Comparison of ENCODE assay signal across 12 cellular contexts in genomic region chr5:178434016-178434761, GRCh38.
"Had no signal": no experiment of that assay in that cellular context is flagged by ENCODE, and none has a peak within 500 bp of the region (broad histone marks: within the 10 kb centered on the region; RNA-seq: fewer than 3 reads in every experiment).

No MANE protein-coding gene starts in this region.

- DNase-seq: activated CD4-positive, alpha-beta T cell treated with anti-CD3 and anti-CD28 coated beads, Interleukin-2, amount 10 ng/mL, durations not matched to agents 7 days and 5 days; mucosa of descending colon; naive thymus-derived CD8-positive, alpha-beta T cell; SHP77 treated with DMSO at 0.1 percent for 48 hours; T-helper 17 cell; transverse colon had no signal

- ATAC-seq: mucosa of descending colon; naive thymus-derived CD8-positive, alpha-beta T cell; stimulated activated memory B cell treated with anti-CD40 and anti-IgM and Interleukin-4, amounts not matched to agents 10 μg/mL and 1 μg/mL and 100 μg/mL, for 72 hours; T-helper 17 cell; WTC11 had no signal

- H3K36me3 ChIP-seq: breast epithelium, ovary, transverse colon had no signal

- H3K4me3 ChIP-seq: breast epithelium, mucosa of descending colon, ovary, skin epidermis, transverse colon had no signal

- H3K36me3 Mint-ChIP-seq: activated naive CD4-positive, alpha-beta T cell treated with anti-CD3 and anti-CD28 coated beads, Interleukin-2, amount 50 U/mL, for 24 hours; stimulated activated memory B cell treated with anti-CD40 and anti-IgM and Interleukin-4, amounts not matched to agents 10 μg/mL and 1 μg/mL and 100 μg/mL, for 72 hours had no signal

- H3K27me3 ChIP-seq: breast epithelium, ovary, transverse colon had no signal

- H3K9me3 Mint-ChIP-seq: activated CD4-positive, alpha-beta T cell treated with anti-CD3 and anti-CD28 coated beads, Interleukin-2, amount 10 ng/mL, durations not matched to agents 7 days and 5 days; activated naive CD4-positive, alpha-beta T cell treated with anti-CD3 and anti-CD28 coated beads, Interleukin-2, amount 50 U/mL, for 24 hours had no signal

- H3K9me3 ChIP-seq: breast epithelium, mucosa of descending colon, ovary, transverse colon had no signal

- H3K27me3 Mint-ChIP-seq: activated CD4-positive, alpha-beta T cell treated with anti-CD3 and anti-CD28 coated beads, Interleukin-2, amount 10 ng/mL, durations not matched to agents 7 days and 5 days; activated naive CD4-positive, alpha-beta T cell treated with anti-CD3 and anti-CD28 coated beads, Interleukin-2, amount 50 U/mL, for 24 hours had no signal

- H3K4me1 Mint-ChIP-seq: activated CD4-positive, alpha-beta T cell treated with anti-CD3 and anti-CD28 coated beads, Interleukin-2, amount 10 ng/mL, durations not matched to agents 7 days and 5 days; activated naive CD4-positive, alpha-beta T cell treated with anti-CD3 and anti-CD28 coated beads, Interleukin-2, amount 50 U/mL, for 24 hours; stimulated activated memory B cell treated with anti-CD40 and anti-IgM and Interleukin-4, amounts not matched to agents 10 μg/mL and 1 μg/mL and 100 μg/mL, for 72 hours; T-helper 17 cell had no signal

- H3K4me3 Mint-ChIP-seq: activated CD4-positive, alpha-beta T cell treated with anti-CD3 and anti-CD28 coated beads, Interleukin-2, amount 10 ng/mL, durations not matched to agents 7 days and 5 days; activated naive CD4-positive, alpha-beta T cell treated with anti-CD3 and anti-CD28 coated beads, Interleukin-2, amount 50 U/mL, for 24 hours; naive thymus-derived CD8-positive, alpha-beta T cell; stimulated activated memory B cell treated with anti-CD40 and anti-IgM and Interleukin-4, amounts not matched to agents 10 μg/mL and 1 μg/mL and 100 μg/mL, for 72 hours; T-helper 17 cell; WTC11 had no signal

- H3K4me1 ChIP-seq: breast epithelium, transverse colon had no signal

- H3K27ac Mint-ChIP-seq: activated CD4-positive, alpha-beta T cell treated with anti-CD3 and anti-CD28 coated beads, Interleukin-2, amount 10 ng/mL, durations not matched to agents 7 days and 5 days; activated naive CD4-positive, alpha-beta T cell treated with anti-CD3 and anti-CD28 coated beads, Interleukin-2, amount 50 U/mL, for 24 hours; naive thymus-derived CD8-positive, alpha-beta T cell; stimulated activated memory B cell treated with anti-CD40 and anti-IgM and Interleukin-4, amounts not matched to agents 10 μg/mL and 1 μg/mL and 100 μg/mL, for 72 hours; T-helper 17 cell; WTC11 had no signal

- H3K27ac ChIP-seq: breast epithelium, ovary, transverse colon had no signal
